16 cellular contexts compared by ENCODE assay signal in the genomic region with DNA sequence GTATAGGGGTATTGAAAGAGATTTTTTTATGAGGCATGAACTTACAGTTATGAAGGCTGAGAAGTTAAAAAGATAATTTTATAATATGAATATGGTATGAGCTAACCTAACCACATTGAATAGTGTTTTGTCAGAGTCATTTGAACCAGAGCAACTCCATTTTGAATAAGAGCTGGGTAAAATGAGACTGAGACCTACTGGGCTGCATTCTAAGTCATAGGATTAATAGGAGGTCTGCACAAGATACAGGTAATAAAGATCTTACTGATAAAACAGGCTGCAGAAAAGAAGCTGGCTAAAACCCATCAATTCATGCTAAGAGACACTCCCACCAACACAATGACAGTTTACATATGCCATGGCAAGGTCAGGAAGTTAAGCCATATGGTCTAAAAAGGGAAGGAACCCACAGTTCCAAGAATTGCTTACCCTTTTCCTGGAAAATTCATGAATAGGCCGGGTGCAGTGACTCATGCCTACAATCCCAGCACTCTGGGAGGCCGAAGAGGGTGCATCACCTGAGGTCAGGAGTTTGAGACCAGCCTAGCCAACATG.
"Had no signal": no experiment of that assay in that cellular context is flagged by ENCODE, and none has a peak within 500 bp of the region (broad histone marks: within the 10 kb centered on the region; RNA-seq: fewer than 3 reads in every experiment).

No MANE protein-coding gene starts in this region.

- H3K27ac ChIP-seq: ascending aorta, breast epithelium, left ventricle myocardium inferior, thyroid gland, uterus had no signal

- H3K27me3 ChIP-seq: ascending aorta, breast epithelium, thyroid gland, uterus had no signal

- DNase-seq: activated naive CD4-positive, alpha-beta T cell treated with Interleukin-2 at 50 U/mL for 16 hours; activated naive CD8-positive, alpha-beta T cell treated with anti-CD3 and anti-CD28 coated beads, Interleukin-2, amount 50 U/mL, for 24 hours; activated T-cell treated with anti-CD3 and anti-CD28 coated beads for 4 hours; cerebellar nuclear complex; effector CD8-positive, alpha-beta T cell; foreskin fibroblast; left ventricle myocardium inferior; occipital lobe; stimulated activated CD4-positive, alpha-beta T cell treated with anti-CD3 and anti-CD28 coated beads, Interleukin-2, amount 100 ng/mL, for 48 hours; thyroid gland; uterus had no signal

- H3K36me3 ChIP-seq: ascending aorta, breast epithelium, left ventricle myocardium inferior, thyroid gland, uterus had no signal

- ATAC-seq: activated CD4-positive, CD25-positive, alpha-beta regulatory T cell treated with anti-CD3 and anti-CD28 coated beads, Interleukin-2, amount 50 U/mL, for 24 hours; activated naive CD8-positive, alpha-beta T cell treated with anti-CD3 and anti-CD28 coated beads, Interleukin-2, amount 50 U/mL, for 24 hours; activated T-helper 17 cell treated with anti-CD3 and anti-CD28 coated beads, Interleukin-2, amount 50 U/mL, for 72 hours; stimulated activated memory B cell treated with anti-CD40 and anti-IgM and Interleukin-4, amounts not matched to agents 10 μg/mL and 1 μg/mL and 100 μg/mL, for 72 hours had no signal

- H3K4me3 ChIP-seq: ascending aorta, breast epithelium, left ventricle myocardium inferior, thyroid gland, uterus had no signal

- H3K9me3 ChIP-seq: ascending aorta, breast epithelium, left ventricle myocardium inferior, thyroid gland, uterus had no signal

- H3K4me1 ChIP-seq: ascending aorta, breast epithelium, left ventricle myocardium inferior, thyroid gland, uterus had no signal
